In genomic region chr22:31776231-31776630, GRCh38 we compare ENCODE assay signal across 30 cellular contexts.
"Had no signal": no experiment of that assay in that cellular context is flagged by ENCODE, and none has a peak within 500 bp of the region (broad histone marks: within the 10 kb centered on the region; RNA-seq: fewer than 3 reads in every experiment).

No MANE protein-coding gene starts in this region.

- H3K27me3 ChIP-seq: colonic mucosa, dorsolateral prefrontal cortex, esophagus squamous epithelium, heart right ventricle, ovary, testis, transverse colon had no signal

- H3K9me3 ChIP-seq: colonic mucosa, esophagus squamous epithelium, heart right ventricle, ovary, testis, transverse colon had no signal

- H3K4me1 ChIP-seq: colonic mucosa, testis, transverse colon had no signal

- H3K27me3 Mint-ChIP-seq: activated B cell treated with CpG ODN at 0.5 μM for 24 hours; activated CD8-positive, alpha-beta memory T cell treated with anti-CD3 and anti-CD28 coated beads, Interleukin-2, amount 10 ng/mL, durations not matched to agents 7 days and 5 days; activated naive CD4-positive, alpha-beta T cell treated with anti-CD3 and anti-CD28 coated beads, Interleukin-2, amount 50 U/mL, for 24 hours; activated naive CD8-positive, alpha-beta T cell treated with anti-CD3 and anti-CD28 coated beads, Interleukin-2, amount 50 U/mL, for 24 hours; naive B cell; progenitor cell of endocrine pancreas had no signal

- H3K27ac ChIP-seq: colonic mucosa, dorsolateral prefrontal cortex, heart right ventricle, ovary, skin epidermis, testis, transverse colon had no signal

- DNase-seq: activated B cell treated with CpG ODN at 0.5 μM for 24 hours; activated CD8-positive, alpha-beta memory T cell treated with anti-CD3 and anti-CD28 coated beads, Interleukin-2, amount 10 ng/mL, durations not matched to agents 7 days and 5 days; activated CD8-positive, alpha-beta T cell treated with anti-CD3 and anti-CD28 coated beads, Interleukin-2, amount 10 ng/mL, durations not matched to agents 7 days and 5 days; activated naive CD8-positive, alpha-beta T cell treated with anti-CD3 and anti-CD28 coated beads, Interleukin-2, amount 50 U/mL, for 24 hours; activated T-cell treated with anti-CD3 and anti-CD28 coated beads, Interleukin-2, amount 50 U/mL, for 48 hours; cerebellar nuclear complex; colonic mucosa; dorsolateral prefrontal cortex; effector memory CD4-positive, alpha-beta T cell; esophagus squamous epithelium; foreskin melanocyte; heart right ventricle; left cardiac atrium; left ventricle myocardium superior; naive B cell; nephron progenitor cell; ovary; retina; stimulated activated CD4-positive, alpha-beta T cell treated with anti-CD3 and anti-CD28 coated beads, Interleukin-12 subunit alpha, Interleukin-12 subunit beta, amount 100 ng/mL, for 4 hours; stimulated activated CD4-positive, alpha-beta T cell treated with anti-CD3 and anti-CD28 coated beads, Interleukin-4, amount 100 ng/mL, for 1 hour; stimulated activated naive CD8-positive, alpha-beta T cell treated with anti-CD3 and anti-CD28 coated beads, Interleukin-15, Interleukin-2, amounts not matched to agents 100 U/mL and 50 U/mL, for 24 hours; T-helper 1 cell; testis; transverse colon had no signal

- H3K9me3 Mint-ChIP-seq: activated B cell treated with CpG ODN at 0.5 μM for 24 hours; activated naive CD4-positive, alpha-beta T cell treated with anti-CD3 and anti-CD28 coated beads, Interleukin-2, amount 50 U/mL, for 24 hours; activated naive CD8-positive, alpha-beta T cell treated with anti-CD3 and anti-CD28 coated beads, Interleukin-2, amount 50 U/mL, for 24 hours; activated T-helper 2 cell treated with anti-CD3 and anti-CD28 coated beads, Interferon-gamma antibody, Interleukin-2, Interleukin-4, amounts not matched to agents 10 μg/mL and 5 μg/mL and 100 μg/mL, durations not matched to agents 14 hours and 24 hours and 36 hours; mesothelial cell of epicardium; naive B cell; nephron progenitor cell; T-helper 2 cell treated with Interferon-gamma antibody and Interleukin-4, amounts not matched to agents 5 μg/mL and 100 μg/mL, for 36 hours had no signal

- H3K4me1 Mint-ChIP-seq: activated B cell treated with CpG ODN at 0.5 μM for 24 hours; activated CD8-positive, alpha-beta memory T cell treated with anti-CD3 and anti-CD28 coated beads, Interleukin-2, amount 10 ng/mL, durations not matched to agents 7 days and 5 days; activated naive CD4-positive, alpha-beta T cell treated with anti-CD3 and anti-CD28 coated beads, Interleukin-2, amount 50 U/mL, for 24 hours; activated naive CD8-positive, alpha-beta T cell treated with anti-CD3 and anti-CD28 coated beads, Interleukin-2, amount 50 U/mL, for 24 hours; mesothelial cell of epicardium; naive B cell; nephron progenitor cell had no signal

- H3K4me3 Mint-ChIP-seq: activated B cell treated with CpG ODN at 0.5 μM for 24 hours; activated CD8-positive, alpha-beta memory T cell treated with anti-CD3 and anti-CD28 coated beads, Interleukin-2, amount 10 ng/mL, durations not matched to agents 7 days and 5 days; activated CD8-positive, alpha-beta T cell treated with anti-CD3 and anti-CD28 coated beads, Interleukin-2, amount 10 ng/mL, durations not matched to agents 7 days and 5 days; activated naive CD4-positive, alpha-beta T cell treated with anti-CD3 and anti-CD28 coated beads, Interleukin-2, amount 50 U/mL, for 24 hours; activated naive CD8-positive, alpha-beta T cell treated with anti-CD3 and anti-CD28 coated beads, Interleukin-2, amount 50 U/mL, for 24 hours; mesothelial cell of epicardium; naive B cell; nephron progenitor cell; T-helper 2 cell treated with Interferon-gamma antibody and Interleukin-4, amounts not matched to agents 5 μg/mL and 100 μg/mL, for 36 hours had no signal

- H3K4me3 ChIP-seq: colonic mucosa, dorsolateral prefrontal cortex, esophagus squamous epithelium, heart right ventricle, ovary, skin epidermis, testis, transverse colon had no signal

- H3K36me3 ChIP-seq: ovary had no signal

- H3K27ac Mint-ChIP-seq: activated B cell treated with CpG ODN at 0.5 μM for 24 hours; activated CD8-positive, alpha-beta memory T cell treated with anti-CD3 and anti-CD28 coated beads, Interleukin-2, amount 10 ng/mL, durations not matched to agents 7 days and 5 days; activated CD8-positive, alpha-beta T cell treated with anti-CD3 and anti-CD28 coated beads, Interleukin-2, amount 10 ng/mL, durations not matched to agents 7 days and 5 days; activated naive CD4-positive, alpha-beta T cell treated with anti-CD3 and anti-CD28 coated beads, Interleukin-2, amount 50 U/mL, for 24 hours; activated naive CD8-positive, alpha-beta T cell treated with anti-CD3 and anti-CD28 coated beads, Interleukin-2, amount 50 U/mL, for 24 hours; activated T-helper 2 cell treated with anti-CD3 and anti-CD28 coated beads, Interferon-gamma antibody, Interleukin-2, Interleukin-4, amounts not matched to agents 10 μg/mL and 5 μg/mL and 100 μg/mL, durations not matched to agents 14 hours and 24 hours and 36 hours; mesothelial cell of epicardium; naive B cell; nephron progenitor cell; progenitor cell of endocrine pancreas; T-helper 2 cell treated with Interferon-gamma antibody and Interleukin-4, amounts not matched to agents 5 μg/mL and 100 μg/mL, for 36 hours had no signal
